ENCODE assay signal across 8 cellular contexts in genomic region chr19:40778045-40778864, GRCh38. TPM values are rescaled to one million over a fixed set of nuclear protein-coding genes. Genes with fewer than 3 reads are reported as not detected.
A peak's percentile ranks its signal among the peaks of the same experiment; 100 is the strongest.
DNase-seq lines count a peak whose midpoint lies in the region; ATAC-seq and TF ChIP-seq lines count a peak whose summit lies in the region.

RAB4B (plus strand) TSS chr19:40778247; CDS start chr19:40778376, 129 bp downstream.

- H3K4me1 ChIP-seq in IMR-90 (ENCODE audit: control insufficient read depth, insufficient read depth, low read length): peaks cover 6% of the 10 kb centered on the region
- H3K4me1 ChIP-seq in mononuclear cell (ENCODE audit: insufficient read depth, low read length): peaks cover 30% of the 10 kb centered on the region

- peaks cover 10% of the 10 kb centered on the region for H3K9me1 ChIP-seq in IMR-90 (ENCODE audit: insufficient read depth, low read length)

- H3K4me2 ChIP-seq in IMR-90 (ENCODE audit: low read depth, low read length): peak within 1 kb of the TSS; percentile 94

- no peaks in the 10 kb centered on the region for H3K36me3 ChIP-seq in IMR-90 (ENCODE audit: control insufficient read depth, insufficient read depth, low read length)

- WGBS in IMR-90 (ENCODE audit: extremely low coverage in 2 of 2, insufficient read length in 1 of 2), 2 experiments: 2% methylated on average over 19 of the region's 51 CpGs; no CpG with 5 or more reads in 1 of the 2 experiments

- peak within 1 kb of the TSS; percentile 91 for H3K4ac ChIP-seq in IMR-90 (ENCODE audit: low read depth, low read length)

- H3K9me3 ChIP-seq in IMR-90 (ENCODE audit: control insufficient read depth, insufficient read depth, low read length) (no peaks in the 10 kb centered on the region), mononuclear cell (ENCODE audit: low read depth, low read length) (no peaks in the 10 kb centered on the region)

- H3K27me3 ChIP-seq in IMR-90 (ENCODE audit: control insufficient read depth, insufficient read depth, low read length): no peaks in the 10 kb centered on the region
- no peaks in the 10 kb centered on the region for H3K27me3 ChIP-seq in mononuclear cell (ENCODE audit: insufficient read depth, low read length)

- no peak within 1 kb of the TSS for H2BK20ac ChIP-seq in IMR-90 (ENCODE audit: low read depth, low read length)

- no peak for TF ChIP-seq RAD21 in IMR-90 (IDR thresholded peaks at IDR 0.05; ENCODE audit: low read length)

- H4K20me1 ChIP-seq in IMR-90 (ENCODE audit: insufficient read depth, low read length): peaks cover 9% of the 10 kb centered on the region; the same call in 1 of the 2 replicates

- H3K23ac ChIP-seq in IMR-90 (ENCODE audit: low read depth, low read length): peak within 1 kb of the TSS; percentile 94

- peak within 1 kb of the TSS; percentile 67 for H4K91ac ChIP-seq in IMR-90 (ENCODE audit: insufficient read depth, low read depth, low read length)

- intact Hi-C loops in IMR-90 (cut with micrococcal nuclease): loop anchor here (2.0 kb wide), 1 partner anchor 27 kb away; the partner anchor contains the start of genes ACTMAP and SNRPA

- CTCF ChIA-PET in IMR-90 (lab: Yijun Ruan, JAX): interaction anchor here (0.5 to 2.0 kb wide), 8 partner anchors 13 to 486 kb away, joined by 3 to 6 read pairs (median 3); partner anchors contain the start of genes EGLN2 and HNRNPUL1

- peak within 1 kb of the TSS; percentile 98 for H2AFZ ChIP-seq in IMR-90 (replicated peaks; ENCODE audit: low read length, poor library complexity)

- H4K8ac ChIP-seq in IMR-90 (ENCODE audit: low read depth in 2 of 2, low read length in 2 of 2): peak within 1 kb of the TSS; percentile 17 to 94

- dilution Hi-C loops in IMR-90 (cut with HindIII; ENCODE audit: low sequenced_read_pairs, unreplicated experiment): no loop called here

- peak within 1 kb of the TSS; percentile 77 for H2AK5ac ChIP-seq in IMR-90 (ENCODE audit: low read depth, low read length)

- H3K79me1 ChIP-seq in IMR-90 (ENCODE audit: low read depth in 1 of 2, low read length in 2 of 2): peaks cover 8 to 18% of the 10 kb centered on the region in 2 experiments; a peak in 3 of 4 replicates

- ATAC-seq in GM21528 (IDR thresholded peaks at IDR 0.05; ENCODE audit: low FRiP score, unreplicated experiment) (peak; percentile 54), IMR-90 (ENCODE audit: low read depth) (peak; percentile 88)

- peak within 1 kb of the TSS; percentile 89 for H3K27ac ChIP-seq in IMR-90 (ENCODE audit: insufficient read depth, low read length)

- DNase-seq in DMS 273 (lab: John Stamatoyannopoulos, UW; ENCODE audit: unreplicated experiment): peak; percentile 100
- DNase-seq in IMR-90: peak; percentile 99
- DNase-seq in OCI-M1 (lab: John Stamatoyannopoulos, UW): peak; percentile 100
- peak; percentile 100 for DNase-seq in activated T-cell treated with anti-CD3 and anti-CD28 coated beads for 24 hours (ENCODE audit: low read depth)
- DNase-seq in epidermal melanocyte (ENCODE audit: insufficient read length, low spot score): peak; percentile 91
- DNase-seq in stimulated activated CD8-positive, alpha-beta memory T cell treated with anti-CD3 and anti-CD28 coated beads, Interleukin-4, amount 100 ng/mL, for 1 hour (ENCODE audit: low read depth in 2 of 2, low spot score in 1 of 2): peak; percentile 99 to 100

- peak within 1 kb of the TSS; percentile 91 for H3K56ac ChIP-seq in IMR-90 (ENCODE audit: extremely low read depth, insufficient read depth, low read length)

- H3K18ac ChIP-seq in IMR-90 (ENCODE audit: low read depth, low read length): peak within 1 kb of the TSS; percentile 64

- no TSS peak for BruUV-seq in IMR-90 (replicated peaks; lab: Mats Ljungman, UMichigan)

- H3K14ac ChIP-seq in IMR-90 (replicated peaks; ENCODE audit: low read depth, low read length): peak within 1 kb of the TSS; percentile 94

- H2AK9ac ChIP-seq in IMR-90 (replicated peaks; ENCODE audit: low read depth, low read length, poor library complexity): peak within 1 kb of the TSS; percentile 93

- H4K5ac ChIP-seq in IMR-90 (ENCODE audit: low read depth, low read length): peak within 1 kb of the TSS; percentile 63

- peak within 1 kb of the TSS; percentile 91 for H3K9ac ChIP-seq in IMR-90 (ENCODE audit: low read depth, low read length)

- POLR2A ChIA-PET in IMR-90 (lab: Charles Lee; ENCODE audit: unreplicated experiment): interaction anchor here (0.6 to 1.4 kb wide), 2 partner anchors 20 to 433 kb away, joined by 3 to 8 read pairs; partner anchors contain the start of gene EGLN2

- in situ Hi-C loops in IMR-90 (cut with MboI; ENCODE audit: low sequenced_read_pairs): no loop called here

- peak within 1 kb of the TSS; percentile 26; the same call in 1 of the 2 replicates for H2BK120ac ChIP-seq in IMR-90 (ENCODE audit: low read depth, low read length)

- H2BK5ac ChIP-seq in IMR-90 (ENCODE audit: low read depth, low read length, poor library complexity, severe bottlenecking): peak within 1 kb of the TSS; percentile 88

- H3K4me3 ChIP-seq in IMR-90 (ENCODE audit: insufficient read depth, low read depth, low read length) (peak within 1 kb of the TSS; percentile 74), mononuclear cell (ENCODE audit: low read length) (peak within 1 kb of the TSS; percentile 64)

- H2BK15ac ChIP-seq in IMR-90 (ENCODE audit: low read depth, low read length): peak within 1 kb of the TSS; percentile 31; the same call in 1 of the 3 replicates

- TF ChIP-seq CTCF in IMR-90 (conservative IDR thresholded peaks at IDR 0.05; ENCODE audit: low read depth, low read length): no peak

- peak; percentile 88 for TF ChIP-seq POLR2A in IMR-90 (IDR thresholded peaks at IDR 0.05; ENCODE audit: low read depth, low read length)

TF ChIP-seq in IMR-90, 13 proteins besides CTCF, POLR2A, EP300 and RAD21:
- TF ChIP-seq MAZ (IDR thresholded peaks at IDR 0.05; ENCODE audit: borderline replicate concordance, low read depth, low read length) (peak; percentile 88), RCOR1 (IDR thresholded peaks at IDR 0.05; ENCODE audit: insufficient replicate concordance, low read length) (no peak), NFE2L2 (IDR thresholded peaks at IDR 0.05; ENCODE audit: low read depth, low read length) (no peak), CEBPB (IDR thresholded peaks at IDR 0.05; ENCODE audit: low read depth, low read length) (no peak), ELK1 (IDR thresholded peaks at IDR 0.05; ENCODE audit: borderline replicate concordance, low read depth, low read length) (no peak), MXI1 (IDR thresholded peaks at IDR 0.05; ENCODE audit: borderline replicate concordance, low read depth, low read length) (peak; percentile 16; the same call in 1 of the 2 replicates), RFX5 (IDR thresholded peaks at IDR 0.05; ENCODE audit: low read depth, low read length) (peak; percentile 72), SMC3 (IDR thresholded peaks at IDR 0.05; ENCODE audit: low read depth, low read length) (no peak), CHD1 (IDR thresholded peaks at IDR 0.05; ENCODE audit: low read depth, low read length) (no peak), FOS (IDR thresholded peaks at IDR 0.05; ENCODE audit: low read depth, low read length) (peak; percentile 72; the same call in 1 of the 2 replicates), MAFK (IDR thresholded peaks at IDR 0.05; ENCODE audit: low read depth, low read length) (no peak), BHLHE40 (IDR thresholded peaks at IDR 0.05; ENCODE audit: low read depth, low read length) (no peak)
- TF ChIP-seq, protein P1, sequence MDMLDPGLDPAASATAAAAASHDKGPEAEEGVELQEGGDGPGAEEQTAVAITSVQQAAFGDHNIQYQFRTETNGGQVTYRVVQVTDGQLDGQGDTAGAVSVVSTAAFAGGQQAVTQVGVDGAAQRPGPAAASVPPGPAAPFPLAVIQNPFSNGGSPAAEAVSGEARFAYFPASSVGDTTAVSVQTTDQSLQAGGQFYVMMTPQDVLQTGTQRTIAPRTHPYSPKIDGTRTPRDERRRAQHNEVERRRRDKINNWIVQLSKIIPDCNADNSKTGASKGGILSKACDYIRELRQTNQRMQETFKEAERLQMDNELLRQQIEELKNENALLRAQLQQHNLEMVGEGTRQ (IDR thresholded peaks at IDR 0.05; ENCODE audit: low read depth, low read length): peak; percentile 62
TF ChIP-seq in IMR-90: peak in this region for 5.

RNA-seq across cellular contexts. Expression of gene RAB4B, which starts in this region (rescaled TPM):
- total RNA-seq in IMR-90 (2012; rRNA removed) (7.9 and 8.3 TPM in 2 replicates), mononuclear cell (9.6 TPM)
- 21.4 and 25.9 TPM in 2 replicates for polyA plus RNA-seq in IMR-90 (2012; rRNA removed)
- 49.0 and 50.2 TPM in 2 replicates for polyA plus RNA-seq in IMR-90 (2012; cell fraction: cytosol; rRNA removed)
- polyA plus RNA-seq in IMR-90 (2012; cell fraction: nucleus; rRNA removed; ENCODE audit: low replicate concordance): 34.1 and 62.8 TPM in 2 replicates

Comparison
In these comparisons a context has a peak if more than half of its experiments do, and no peak if none do; other contexts are left out.
1. Peak in every context shown above with its lines: DNase-seq, ATAC-seq, H3K4me3 ChIP-seq and H3K27ac ChIP-seq.